19 cellular contexts compared by ENCODE assay signal in the genomic region with DNA sequence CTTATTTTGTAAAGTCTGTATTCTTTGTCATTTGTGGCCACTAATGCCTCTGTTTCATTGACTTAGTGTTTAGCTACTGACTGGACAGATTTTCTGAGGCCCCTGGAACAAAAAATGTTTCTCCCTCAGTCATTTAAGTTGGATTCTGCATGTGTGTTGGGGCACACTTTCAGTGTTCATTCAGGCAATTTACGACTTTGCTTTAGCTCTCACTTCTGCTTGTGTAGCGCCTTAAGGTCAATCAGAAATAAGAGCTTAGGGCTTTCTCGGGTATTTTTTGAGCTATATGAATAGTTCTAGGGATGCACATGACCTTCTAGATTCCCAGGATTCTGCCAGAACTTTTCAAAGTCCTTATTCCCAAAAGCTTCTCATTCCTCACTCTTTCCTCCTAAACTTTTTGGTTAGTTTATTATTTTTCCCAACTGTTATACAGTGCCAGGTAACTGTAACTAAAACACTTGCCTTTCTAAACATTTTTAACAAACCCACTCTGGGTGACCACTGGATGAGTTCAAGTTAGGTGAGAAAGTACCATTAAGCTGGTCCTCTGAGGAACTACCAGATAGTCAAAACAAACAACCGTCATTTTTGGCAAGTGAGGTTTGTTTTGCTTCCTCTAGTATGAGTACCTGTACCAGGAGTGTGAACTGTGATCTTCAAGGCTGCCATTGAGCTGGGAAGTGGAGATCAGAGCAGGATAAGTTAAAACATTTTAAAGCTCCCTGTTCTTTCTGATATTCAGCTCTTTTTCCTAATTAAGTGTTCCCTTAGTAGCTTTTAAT.
A peak's percentile ranks its signal among the peaks of the same experiment; 100 is the strongest.
DNase-seq lines count a peak whose midpoint lies in the region; ATAC-seq, FAIRE-seq and TF ChIP-seq lines count a peak whose summit lies in the region.
"Had no signal": no experiment of that assay in that cellular context is flagged by ENCODE, and none has a peak within 500 bp of the region (broad histone marks: within the 10 kb centered on the region; RNA-seq: fewer than 3 reads in every experiment).

No MANE protein-coding gene starts in this region.

- H4K91ac ChIP-seq in H1 (replicated peaks; ENCODE audit: insufficient read length, low read length) = no peak overlapping the region

- no peak overlapping the region for H2BK5ac ChIP-seq in H1 (ENCODE audit: low read depth, low read length)

- H2AK5ac ChIP-seq in H1 (ENCODE audit: low read depth, low read length) = no peak overlapping the region

- no peak overlapping the region for H2BK15ac ChIP-seq in H1 (ENCODE audit: low read length)

- H2AFZ ChIP-seq in ACC112 (ENCODE audit: low read length, unreplicated experiment) = peak overlapping the region; percentile 30
- no peak overlapping the region for H2AFZ ChIP-seq in Karpas-422 (ENCODE audit: low read length)
- H2AFZ ChIP-seq in H1 (ENCODE audit: low read length) = 0 out of 2 replicates have a peak overlapping the region, but pooled peaks have one; percentile 6
- H2AFZ ChIP-seq: PC-9 had no signal

- H3K23me2 ChIP-seq in H1 (ENCODE audit: low read depth, low read length) = no peaks in the 10 kb centered on the region

- H3K9me3 ChIP-seq in Karpas-422 (ENCODE audit: low read length) (no peaks in the 10 kb centered on the region), H1 (ENCODE audit: insufficient read depth in 2 of 2, low read depth in 1 of 2, low read length in 1 of 2) (no peaks in the 10 kb centered on the region)
- H3K9me3 ChIP-seq: BLaER1, SJSA1 had no signal

- no peak overlapping the region for H3K27ac Mint-ChIP-seq in activated naive CD4-positive, alpha-beta T cell treated with anti-CD3 and anti-CD28 coated beads, Interleukin-2, amount 50 U/mL, for 72 hours
- H3K27ac Mint-ChIP-seq: CD8-positive, alpha-beta T cell; H9; IgD-negative memory B cell had no signal

- TF ChIP-seq EP300 in H1 (IDR thresholded peaks at IDR 0.05; ENCODE audit: borderline replicate concordance in 1 of 2, low read depth in 2 of 2, low read length in 2 of 2) = no peak

- H3K36me3 ChIP-seq in ACC112 (ENCODE audit: insufficient read depth, low read length) (no peaks in the 10 kb centered on the region), Karpas-422 (ENCODE audit: insufficient read depth, low read length) (no peaks in the 10 kb centered on the region), H1 (ENCODE audit: control insufficient read depth in 2 of 4, insufficient read depth in 4 of 4, low read length in 3 of 4) (no peaks in the 10 kb centered on the region)
- H3K36me3 ChIP-seq: BLaER1, SJSA1 had no signal

- no peak overlapping the region for H3K23ac ChIP-seq in H1 (ENCODE audit: insufficient read length)

- CTCF ChIA-PET in H1 (lab: Charles Lee; ENCODE audit: partially characterized antibody) = interaction anchor here (0.6 to 1.1 kb wide), 3 partner anchors 17 to 200 kb away, joined by 3 read pairs; no protein-coding TSS in a partner anchor

- ATAC-seq in GM19351 (IDR thresholded peaks at IDR 0.05; ENCODE audit: unreplicated experiment) (peak; percentile 59), left colon (no peak)
- ATAC-seq in activated naive CD4-positive, alpha-beta T cell treated with anti-CD3 and anti-CD28 coated beads, Interleukin-2, amount 50 U/mL, for 72 hours = no peak
- ATAC-seq: CD8-positive, alpha-beta T cell had no signal

- no peak overlapping the region for H3K4ac ChIP-seq in H1 (replicated peaks; ENCODE audit: insufficient read length, low read depth, low read length)

- no peak overlapping the region for H4K8ac ChIP-seq in H1 (ENCODE audit: extremely low read depth, insufficient read depth, low read length)

- intact Hi-C loops in left colon (cut with DNase I, micrococcal nuclease) = no loop called here

- TF ChIP-seq POLR2A in H1 (IDR thresholded peaks at IDR 0.05; ENCODE audit: control extremely low read depth in 1 of 2, low read depth in 2 of 2, low read length in 2 of 2) = no peak

- H2BK120ac ChIP-seq in H1 (replicated peaks; ENCODE audit: low read depth, low read length) = no peak overlapping the region

- H3K4me1 ChIP-seq in ACC112 (ENCODE audit: control insufficient read depth, insufficient read depth, low read length, unreplicated experiment) (no peaks in the 10 kb centered on the region), Karpas-422 (ENCODE audit: low read length) (no peaks in the 10 kb centered on the region), H1 (replicated peaks in 1 of 4; ENCODE audit: control insufficient read depth in 3 of 4, insufficient read depth in 4 of 4, low read length in 3 of 4) (no peaks in the 10 kb centered on the region)
- H3K4me1 ChIP-seq: BLaER1, SJSA1 had no signal

- no peak overlapping the region for H3K4me2 ChIP-seq in Karpas-422 (ENCODE audit: low read depth, low read length, poor library complexity, severe bottlenecking)
- no peak overlapping the region for H3K4me2 ChIP-seq in H1 (ENCODE audit: insufficient read depth in 1 of 2, low read depth in 2 of 2, low read length in 2 of 2)
- H3K4me2 ChIP-seq: BLaER1, PC-9 had no signal

- H4K5ac ChIP-seq in H1 (ENCODE audit: insufficient read length, low read depth, low read length) = no peak overlapping the region

- DNase-seq in Karpas-422 (peak; percentile 22), H1 (ENCODE audit: low read depth in 1 of 2, low spot score in 2 of 2) (no peak), COLO668 (lab: John Stamatoyannopoulos, UW; ENCODE audit: unreplicated experiment) (no peak), mucosa of gallbladder (ENCODE audit: low spot score) (no peak), left colon (no peak)
- no peak for DNase-seq in activated naive CD4-positive, alpha-beta T cell treated with anti-CD3 and anti-CD28 coated beads, Interleukin-2, amount 50 U/mL, for 72 hours (ENCODE audit: low spot score in 2 of 2)
- DNase-seq: 8988T; CD8-positive, alpha-beta T cell; H9; NCI-H1436; NCI-H2029; NCI-H2171 treated with DMSO at 0.1 percent for 48 hours; NCI-H446 treated with DMSO at 0.1 percent for 48 hours; PC-9 had no signal

- peaks cover 0 to 5% of the 10 kb centered on the region in 2 donors for H3K9me3 Mint-ChIP-seq in activated naive CD4-positive, alpha-beta T cell treated with anti-CD3 and anti-CD28 coated beads, Interleukin-2, amount 50 U/mL, for 72 hours
- H3K9me3 Mint-ChIP-seq: CD8-positive, alpha-beta T cell; H9 had no signal

- no peak for FAIRE-seq in H1 (lab: Jason Lieb, UNC)

- H2BK12ac ChIP-seq in H1 (ENCODE audit: low read depth, low read length) = no peak overlapping the region

- no peak overlapping the region for H2BK20ac ChIP-seq in H1 (ENCODE audit: low read length)

- no peak overlapping the region for H3K18ac ChIP-seq in H1 (ENCODE audit: extremely low read depth, low read length)

- WGBS in H1 (ENCODE audit: extremely low coverage in 1 of 2, insufficient coverage in 1 of 2, insufficient read length in 1 of 2, insufficient replicate concordance in 2 of 2, low coverage in 1 of 2, low lambda C conversion rate in 2 of 2, missing lambda C conversion rate in 1 of 2), 2 experiments = 93% methylated on average over 4 of the region's 4 CpGs; no CpG with 5 or more reads in 1 of the 2 experiments

- H3K79me2 ChIP-seq in ACC112 (ENCODE audit: control insufficient read depth, insufficient read depth, low read length, unreplicated experiment) (no peaks in the 10 kb centered on the region), Karpas-422 (ENCODE audit: low read length) (no peaks in the 10 kb centered on the region), H1 (ENCODE audit: control insufficient read depth in 1 of 2, insufficient read depth in 2 of 2, low read length in 2 of 2) (no peaks in the 10 kb centered on the region)

- H3K14ac ChIP-seq in H1 (ENCODE audit: insufficient read length) = no peak overlapping the region

- H3K36me3 Mint-ChIP-seq in activated naive CD4-positive, alpha-beta T cell treated with anti-CD3 and anti-CD28 coated beads, Interleukin-2, amount 50 U/mL, for 72 hours = no peaks in the 10 kb centered on the region
- H3K36me3 Mint-ChIP-seq: CD8-positive, alpha-beta T cell; IgD-negative memory B cell had no signal

- H3K4me3 ChIP-seq in ACC112 (ENCODE audit: low read depth, low read length) = no peak overlapping the region
- no peak overlapping the region for H3K4me3 ChIP-seq in Karpas-422 (ENCODE audit: low read length)
- H3K4me3 ChIP-seq in H1 (ENCODE audit: extremely low read depth in 1 of 4, insufficient read depth in 2 of 4, low read depth in 3 of 4, low read length in 4 of 4) = no peak overlapping the region
- H3K4me3 ChIP-seq: BLaER1, PC-9, SJSA1 had no signal

- no peaks in the 10 kb centered on the region for H3K9me2 ChIP-seq in Karpas-422 (replicated peaks; ENCODE audit: insufficient read depth, low read length)

- POLR2A ChIA-PET in H1 (lab: Charles Lee; ENCODE audit: partially characterized antibody) = no interaction called here

- H3K27me3 ChIP-seq in ACC112 (ENCODE audit: insufficient read depth, low read length) (no peaks in the 10 kb centered on the region), Karpas-422 (ENCODE audit: low read length) (no peaks in the 10 kb centered on the region), H1 (replicated peaks in 1 of 4; ENCODE audit: control insufficient read depth in 3 of 4, extremely low read depth in 1 of 4, insufficient read depth in 3 of 4, low read length in 3 of 4) (no peaks in the 10 kb centered on the region; a peak in 1 of 7 replicates)
- H3K27me3 ChIP-seq: BLaER1, SJSA1 had no signal

- no peak overlapping the region for H3K56ac ChIP-seq in H1 (replicated peaks; ENCODE audit: insufficient read length, low read depth, low read length)

- H4K20me1 ChIP-seq in Karpas-422 (ENCODE audit: insufficient read depth, low read depth, low read length) = no peaks in the 10 kb centered on the region
- no peaks in the 10 kb centered on the region for H4K20me1 ChIP-seq in H1 (replicated peaks in 1 of 2; ENCODE audit: control insufficient read depth in 1 of 2, insufficient read depth in 2 of 2, low read length in 2 of 2)
- H4K20me1 ChIP-seq: BLaER1 had no signal

- TF ChIP-seq RAD21 in H1 (IDR thresholded peaks at IDR 0.05 in 1 of 2, conservative IDR thresholded peaks at IDR 0.05 in 1 of 2; ENCODE audit: low read depth in 2 of 2, low read length in 2 of 2) = no peak

- no peak for TF ChIP-seq CTCF in H1 (IDR thresholded peaks at IDR 0.05; ENCODE audit: control extremely low read depth in 1 of 3, insufficient read depth in 1 of 3, low read depth in 1 of 3, low read length in 3 of 3)

- H3K9ac ChIP-seq in Karpas-422 (ENCODE audit: low read length) (no peak overlapping the region), H1 (replicated peaks in 1 of 4; ENCODE audit: extremely low read depth in 1 of 4, low read depth in 3 of 4, low read length in 3 of 4) (no peak overlapping the region)
- H3K9ac ChIP-seq: BLaER1 had no signal

- no peaks in the 10 kb centered on the region for H3K79me1 ChIP-seq in H1 (ENCODE audit: low read depth, low read length)

- H3K27ac ChIP-seq in ACC112 (ENCODE audit: low read depth, low read length) = no peak overlapping the region
- no peak overlapping the region for H3K27ac ChIP-seq in Karpas-422 (ENCODE audit: low read length)
- H3K27ac ChIP-seq in H1 (ENCODE audit: low read depth, low read length) = no peak overlapping the region
- H3K27ac ChIP-seq: BLaER1, PC-9, SJSA1 had no signal

TF ChIP-seq in H1, 55 proteins besides CTCF, POLR2A, EP300 and RAD21 (continues in another document):
- TF ChIP-seq, protein P1, sequence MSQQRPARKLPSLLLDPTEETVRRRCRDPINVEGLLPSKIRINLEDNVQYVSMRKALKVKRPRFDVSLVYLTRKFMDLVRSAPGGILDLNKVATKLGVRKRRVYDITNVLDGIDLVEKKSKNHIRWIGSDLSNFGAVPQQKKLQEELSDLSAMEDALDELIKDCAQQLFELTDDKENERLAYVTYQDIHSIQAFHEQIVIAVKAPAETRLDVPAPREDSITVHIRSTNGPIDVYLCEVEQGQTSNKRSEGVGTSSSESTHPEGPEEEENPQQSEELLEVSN (IDR thresholded peaks at IDR 0.05) = no peak
